Comparison of ENCODE assay signal across 1 cellular context in genomic region chrX:139286342-139286741, GRCh38.
TF ChIP-seq lines count a peak whose summit lies in the region.

No MANE protein-coding gene starts in this region.

TF ChIP-seq in K562, 482 proteins besides CTCF, POLR2A, EP300 and RAD21 (continued from another document):
- no peak for TF ChIP-seq E2F1 (CRISPR knock-in tag; IDR thresholded peaks at IDR 0.05)
- TF ChIP-seq AFF1 (IDR thresholded peaks at IDR 0.05; ENCODE audit: low read depth in 1 of 2, partially characterized antibody in 2 of 2), result no peak
- no peak for TF ChIP-seq TSHZ1 (CRISPR knock-in tag; IDR thresholded peaks at IDR 0.05)
- no peak for TF ChIP-seq TSC22D4 (tag; IDR thresholded peaks at IDR 0.05)
- no peak for TF ChIP-seq SRSF3 (IDR thresholded peaks at IDR 0.05; ENCODE audit: insufficient read depth, low read length)
- no peak for TF ChIP-seq ZZZ3 (IDR thresholded peaks at IDR 0.05)
- TF ChIP-seq SMARCC2 (IDR thresholded peaks at IDR 0.05; ENCODE audit: low read depth), result no peak
- TF ChIP-seq ZNF146 (CRISPR knock-in tag; IDR thresholded peaks at IDR 0.05; ENCODE audit: unreplicated experiment), result no peak
- no peak for TF ChIP-seq SIX5 (IDR thresholded peaks at IDR 0.05; ENCODE audit: borderline replicate concordance in 1 of 2, insufficient read depth in 1 of 2, low read depth in 1 of 2, low read length in 2 of 2)
- TF ChIP-seq NCOA1 (IDR thresholded peaks at IDR 0.05; ENCODE audit: low read depth), result no peak
- TF ChIP-seq FOXJ3 (CRISPR knock-in tag; IDR thresholded peaks at IDR 0.05), result no peak
- no peak for TF ChIP-seq MAX (CRISPR knock-in tag; IDR thresholded peaks at IDR 0.05)
- TF ChIP-seq ASH1L (IDR thresholded peaks at IDR 0.05; ENCODE audit: borderline replicate concordance, low read depth, partially characterized antibody), result no peak
- no peak for TF ChIP-seq ARNT (IDR thresholded peaks at IDR 0.05)
